26 cellular contexts compared by ENCODE assay signal in the genomic region with DNA sequence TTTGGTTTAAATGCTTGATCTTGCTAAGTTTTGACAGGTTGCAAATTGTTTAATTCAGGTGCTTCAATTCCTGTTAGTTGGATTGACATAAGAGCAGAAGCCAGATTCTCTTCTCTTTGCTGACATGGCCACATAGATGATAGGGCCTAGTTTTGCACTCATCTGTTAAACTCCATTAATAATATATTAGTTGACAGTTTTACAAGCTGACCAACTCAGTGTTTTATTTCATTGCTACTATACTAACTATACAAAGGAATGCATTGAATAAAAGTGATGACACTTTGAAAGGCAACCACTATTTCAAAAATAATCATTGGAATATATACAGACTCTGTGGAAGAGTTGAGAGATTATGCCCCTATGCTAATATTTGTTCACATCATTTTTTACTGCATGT.
"Had no signal": no experiment of that assay in that cellular context is flagged by ENCODE, and none has a peak within 500 bp of the region (broad histone marks: within the 10 kb centered on the region; RNA-seq: fewer than 3 reads in every experiment).

No MANE protein-coding gene starts in this region.

- H3K27ac ChIP-seq: colonic mucosa, epithelial cell of prostate, esophagus squamous epithelium, foreskin keratinocyte, gastrocnemius medialis, heart right ventricle, left lung, lower lobe of right lung had no signal

- H3K27me3 ChIP-seq: colonic mucosa, esophagus squamous epithelium, foreskin keratinocyte, gastrocnemius medialis, heart right ventricle, left lung had no signal

- ATAC-seq: effector memory CD8-positive, alpha-beta T cell; esophagus mucosa; foreskin keratinocyte; gastrocnemius medialis; heart right ventricle; left cardiac atrium; left lung; left ventricle myocardium superior; lower lobe of right lung; mucosa of descending colon; naive thymus-derived CD8-positive, alpha-beta T cell had no signal

- H3K4me1 ChIP-seq: colonic mucosa, esophagus squamous epithelium, gastrocnemius medialis, heart right ventricle, left lung, lower lobe of right lung had no signal

- H3K36me3 ChIP-seq: colonic mucosa, esophagus squamous epithelium, gastrocnemius medialis, heart right ventricle, left lung, lower lobe of right lung had no signal

- H3K4me3 ChIP-seq: colonic mucosa, esophagus squamous epithelium, gastrocnemius medialis, heart right ventricle, left lung, lower lobe of right lung, mucosa of descending colon had no signal

- H3K9me3 ChIP-seq: colonic mucosa, esophagus squamous epithelium, gastrocnemius medialis, heart right ventricle, left lung, lower lobe of right lung, mucosa of descending colon had no signal

- DNase-seq: colonic mucosa; cortex of kidney; effector CD8-positive, alpha-beta T cell; effector memory CD8-positive, alpha-beta T cell; endodermal cell; erythroblast; esophagus squamous epithelium; foreskin keratinocyte; gastrocnemius medialis; glutamatergic neuron; head of caudate nucleus; heart right ventricle; hippocampal formation; left cardiac atrium; left lung; left ventricle myocardium superior; lower lobe of right lung; mesenchymal stem cell; mucosa of descending colon; naive B cell; naive thymus-derived CD8-positive, alpha-beta T cell had no signal

- FAIRE-seq: endometrium, islet of Langerhans, keratinocyte had no signal
